12 cellular contexts compared by ENCODE assay signal in the genomic region with DNA sequence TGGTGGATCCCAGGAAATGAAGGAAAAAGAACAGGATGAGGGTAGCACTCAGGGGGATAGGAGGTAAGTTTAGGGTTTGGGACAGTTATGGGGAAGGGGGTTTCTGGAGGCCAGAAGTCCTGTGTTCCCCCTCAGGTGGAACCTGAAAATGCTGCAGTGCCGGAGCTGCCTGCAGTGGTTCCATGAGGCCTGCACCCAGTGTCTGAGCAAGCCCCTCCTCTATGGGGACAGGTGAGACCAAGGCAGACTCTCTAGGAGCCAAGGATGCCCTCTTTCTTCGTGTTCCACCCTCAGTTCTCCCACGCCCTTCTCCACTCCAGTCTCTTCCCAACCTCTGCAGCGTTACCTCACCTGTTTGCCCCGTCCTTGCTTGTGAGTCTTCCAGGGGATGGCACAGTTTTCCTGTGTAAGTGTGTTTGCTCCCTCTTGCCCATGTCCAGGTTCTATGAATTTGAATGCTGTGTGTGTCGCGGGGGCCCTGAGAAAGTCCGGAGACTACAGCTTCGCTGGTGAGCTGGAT. TPM values are rescaled to one million over a fixed set of nuclear protein-coding genes. Genes with fewer than 3 reads are reported as not detected.
DNase-seq lines count a peak whose midpoint lies in the region; ATAC-seq and TF ChIP-seq lines count a peak whose summit lies in the region.
"Had no signal": no experiment of that assay in that cellular context is flagged by ENCODE, and none has a peak within 500 bp of the region (broad histone marks: within the 10 kb centered on the region; RNA-seq: fewer than 3 reads in every experiment).

No MANE protein-coding gene starts in this region.

- no peaks in the 10 kb centered on the region for H3K9me3 Mint-ChIP-seq in activated CD8-positive, alpha-beta memory T cell treated with anti-CD3 and anti-CD28 coated beads, Interleukin-2, amount 10 ng/mL, durations not matched to agents 7 days and 5 days (ENCODE audit: low read depth)
- H3K9me3 Mint-ChIP-seq in WTC11 (no peaks in the 10 kb centered on the region), endodermal cell (no peaks in the 10 kb centered on the region), progenitor cell of endocrine pancreas (ENCODE audit: low read depth) (no peaks in the 10 kb centered on the region)

- no peaks in the 10 kb centered on the region for H3K27me3 ChIP-seq in endodermal cell (ENCODE audit: control insufficient read depth, insufficient read depth, low read length, poor library complexity, severe bottlenecking)

- H3K9ac ChIP-seq in endodermal cell (ENCODE audit: extremely low read depth, low read length, poor library complexity, severe bottlenecking): no peak overlapping the region

- no peak overlapping the region for H3K4me3 ChIP-seq in endodermal cell (ENCODE audit: low read length)
- H3K4me3 ChIP-seq: skin epidermis had no signal

- H3K4me3 Mint-ChIP-seq in activated CD8-positive, alpha-beta memory T cell treated with anti-CD3 and anti-CD28 coated beads, Interleukin-2, amount 10 ng/mL, durations not matched to agents 7 days and 5 days: no peak overlapping the region
- H3K4me3 Mint-ChIP-seq in WTC11: no peak overlapping the region
- no peak overlapping the region for H3K4me3 Mint-ChIP-seq in endodermal cell
- H3K4me3 Mint-ChIP-seq in progenitor cell of endocrine pancreas (ENCODE audit: low read depth): peak overlapping the region; percentile 12

- TF ChIP-seq CTCF in WTC11 (IDR thresholded peaks at IDR 0.05): no peak
- TF ChIP-seq CTCF in endodermal cell (conservative IDR thresholded peaks at IDR 0.05): no peak
- TF ChIP-seq CTCF in progenitor cell of endocrine pancreas (IDR thresholded peaks at IDR 0.05; ENCODE audit: unreplicated experiment): no peak

- CTCF ChIA-PET in activated CD8-positive, alpha-beta memory T cell treated with anti-CD3 and anti-CD28 coated beads, Interleukin-2, amount 10 ng/mL, durations not matched to agents 7 days and 5 days (lab: Charles Lee): no interaction called here
- CTCF ChIA-PET in WTC11 (lab: Charles Lee): no interaction called here

- peak overlapping the region; percentile 38 for H3K27ac Mint-ChIP-seq in activated CD8-positive, alpha-beta memory T cell treated with anti-CD3 and anti-CD28 coated beads, Interleukin-2, amount 10 ng/mL, durations not matched to agents 7 days and 5 days
- H3K27ac Mint-ChIP-seq in WTC11 (peak overlapping the region; percentile 78; the same call in 1 of the 2 replicates), endodermal cell (peak overlapping the region; percentile 77), progenitor cell of endocrine pancreas (no peak overlapping the region)

- ATAC-seq in activated CD8-positive, alpha-beta memory T cell treated with anti-CD3 and anti-CD28 coated beads, Interleukin-2, amount 10 ng/mL, durations not matched to agents 7 days and 5 days: no peak
- ATAC-seq in WTC11 (no peak), HG03520 (IDR thresholded peaks at IDR 0.05; ENCODE audit: unreplicated experiment) (no peak), GM18907 (IDR thresholded peaks at IDR 0.05; ENCODE audit: unreplicated experiment) (no peak)
- ATAC-seq: SK-N-SH treated with all-trans-retinoic acid at 6 μM for 48 hours had no signal

- 94 to 96% methylated on average over 6 to 9 of the region's 9 CpGs for WGBS in endodermal cell (ENCODE audit: insufficient coverage in 1 of 2, insufficient read length in 1 of 2), 2 experiments

- H3K4me1 Mint-ChIP-seq in activated CD8-positive, alpha-beta memory T cell treated with anti-CD3 and anti-CD28 coated beads, Interleukin-2, amount 10 ng/mL, durations not matched to agents 7 days and 5 days: peaks cover 61% of the 10 kb centered on the region
- peaks cover 49% of the 10 kb centered on the region for H3K4me1 Mint-ChIP-seq in WTC11
- H3K4me1 Mint-ChIP-seq in endodermal cell: peaks cover 34% of the 10 kb centered on the region
- H3K4me1 Mint-ChIP-seq in progenitor cell of endocrine pancreas (ENCODE audit: low read depth): peaks cover 37% of the 10 kb centered on the region

- H3K36me3 ChIP-seq in endodermal cell (ENCODE audit: control insufficient read depth, insufficient read depth, low read length): peaks cover 43% of the 10 kb centered on the region

- POLR2A ChIA-PET in WTC11 (lab: Charles Lee): no interaction called here

- H3K36me3 Mint-ChIP-seq in activated CD8-positive, alpha-beta memory T cell treated with anti-CD3 and anti-CD28 coated beads, Interleukin-2, amount 10 ng/mL, durations not matched to agents 7 days and 5 days: peaks cover 28% of the 10 kb centered on the region
- peaks cover 34% of the 10 kb centered on the region for H3K36me3 Mint-ChIP-seq in WTC11
- peaks cover 40% of the 10 kb centered on the region for H3K36me3 Mint-ChIP-seq in endodermal cell (ENCODE audit: low read depth)
- peaks cover 8% of the 10 kb centered on the region for H3K36me3 Mint-ChIP-seq in progenitor cell of endocrine pancreas (ENCODE audit: insufficient read depth)

- H3K27ac ChIP-seq in endodermal cell (ENCODE audit: low read depth, low read length): no peak overlapping the region
- H3K27ac ChIP-seq: WERI-Rb-1 had no signal

- no peaks in the 10 kb centered on the region for H3K27me3 Mint-ChIP-seq in activated CD8-positive, alpha-beta memory T cell treated with anti-CD3 and anti-CD28 coated beads, Interleukin-2, amount 10 ng/mL, durations not matched to agents 7 days and 5 days
- H3K27me3 Mint-ChIP-seq in WTC11 (ENCODE audit: low read depth) (no peaks in the 10 kb centered on the region), endodermal cell (ENCODE audit: insufficient read depth) (no peaks in the 10 kb centered on the region), progenitor cell of endocrine pancreas (no peaks in the 10 kb centered on the region)

- no peak for DNase-seq in activated CD8-positive, alpha-beta memory T cell treated with anti-CD3 and anti-CD28 coated beads, Interleukin-2, amount 10 ng/mL, durations not matched to agents 7 days and 5 days
- DNase-seq in activated CD8-positive, alpha-beta memory T cell treated with anti-CD3 and anti-CD28 coated beads, Interleukin-2, amount 50 U/mL, for 4 hours: no peak
- no peak for DNase-seq in WTC11 (ENCODE audit: low spot score)
- DNase-seq in endodermal cell: no peak
- DNase-seq in progenitor cell of endocrine pancreas (ENCODE audit: low spot score, unreplicated experiment): no peak
- DNase-seq in hippocampal formation (lab: John Stamatoyannopoulos, UW): no peak
- DNase-seq: NCI-H1048, WERI-Rb-1 had no signal

- H3K4me1 ChIP-seq in endodermal cell (ENCODE audit: control insufficient read depth, insufficient read depth, low read length): no peaks in the 10 kb centered on the region

- H3K9me3 ChIP-seq in endodermal cell (ENCODE audit: control insufficient read depth, low read length): no peaks in the 10 kb centered on the region

TF ChIP-seq in WTC11, 78 proteins besides CTCF, POLR2A, EP300 and RAD21 (continues in another document):
- TF ChIP-seq, protein P1, sequence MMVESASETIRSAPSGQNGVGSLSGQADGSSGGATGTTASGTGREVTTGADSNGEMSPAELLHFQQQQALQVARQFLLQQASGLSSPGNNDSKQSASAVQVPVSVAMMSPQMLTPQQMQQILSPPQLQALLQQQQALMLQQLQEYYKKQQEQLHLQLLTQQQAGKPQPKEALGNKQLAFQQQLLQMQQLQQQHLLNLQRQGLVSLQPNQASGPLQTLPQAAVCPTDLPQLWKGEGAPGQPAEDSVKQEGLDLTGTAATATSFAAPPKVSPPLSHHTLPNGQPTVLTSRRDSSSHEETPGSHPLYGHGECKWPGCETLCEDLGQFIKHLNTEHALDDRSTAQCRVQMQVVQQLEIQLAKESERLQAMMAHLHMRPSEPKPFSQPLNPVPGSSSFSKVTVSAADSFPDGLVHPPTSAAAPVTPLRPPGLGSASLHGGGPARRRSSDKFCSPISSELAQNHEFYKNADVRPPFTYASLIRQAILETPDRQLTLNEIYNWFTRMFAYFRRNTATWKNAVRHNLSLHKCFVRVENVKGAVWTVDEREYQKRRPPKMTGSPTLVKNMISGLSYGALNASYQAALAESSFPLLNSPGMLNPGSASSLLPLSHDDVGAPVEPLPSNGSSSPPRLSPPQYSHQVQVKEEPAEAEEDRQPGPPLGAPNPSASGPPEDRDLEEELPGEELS (CRISPR knock-in tag; IDR thresholded peaks at IDR 0.05): 0 out of 2 replicates have a peak, but pooled peaks have one; percentile 14
- no peak for TF ChIP-seq GRHL2 (CRISPR knock-in tag; IDR thresholded peaks at IDR 0.05; ENCODE audit: insufficient replicate concordance, severe bottlenecking)

RNA-seq across cellular contexts. Expression of gene PHF1, which starts 2.8 kb away (rescaled TPM):
- total RNA-seq in activated CD8-positive, alpha-beta memory T cell treated with anti-CD3 and anti-CD28 coated beads, Interleukin-2, amount 10 ng/mL, durations not matched to agents 7 days and 5 days: 10 to 100 TPM; 26.1 to 36.0 TPM
- total RNA-seq in WTC11 (2021): 60.0 to 63.6 TPM (median 60.2 TPM) in 3 replicates
- 10 to 100 TPM; 71.4 to 75.7 TPM for total RNA-seq in endodermal cell
- 71.2 TPM for polyA plus RNA-seq in endodermal cell (2013, experiment 1 of 2)
- polyA plus RNA-seq in endodermal cell (2013, experiment 2 of 2): 61.2 TPM
- total RNA-seq in progenitor cell of endocrine pancreas: 58.1 and 58.4 TPM in 2 replicates

RNA-seq across cellular contexts. Expression of gene CUTA, which starts 4.2 kb away (rescaled TPM):
- total RNA-seq in activated CD8-positive, alpha-beta memory T cell treated with anti-CD3 and anti-CD28 coated beads, Interleukin-2, amount 10 ng/mL, durations not matched to agents 7 days and 5 days: 100 to 1,000 TPM; 196 to 197 TPM
- total RNA-seq in WTC11 (2021) (229 to 247 TPM (median 243 TPM) in 3 replicates), endodermal cell (100 to 1,000 TPM; 198 to 219 TPM), progenitor cell of endocrine pancreas (252 and 264 TPM in 2 replicates)
- polyA plus RNA-seq in endodermal cell (2013, experiment 1 of 2): 232 TPM
- polyA plus RNA-seq in endodermal cell (2013, experiment 2 of 2): 195 TPM

RNA-seq across cellular contexts. Expression of gene SYNGAP1, which starts 6.2 kb away (rescaled TPM):
- 10 to 100 TPM; 24.1 to 39.8 TPM for total RNA-seq in activated CD8-positive, alpha-beta memory T cell treated with anti-CD3 and anti-CD28 coated beads, Interleukin-2, amount 10 ng/mL, durations not matched to agents 7 days and 5 days
- total RNA-seq in WTC11 (2021) (139 to 172 TPM (median 160 TPM) in 3 replicates), endodermal cell (10 to 100 TPM; 90.2 to 94.2 TPM), progenitor cell of endocrine pancreas (59.9 and 60.3 TPM in 2 replicates)
- 63.4 TPM for polyA plus RNA-seq in endodermal cell (2013, experiment 1 of 2)
- polyA plus RNA-seq in endodermal cell (2013, experiment 2 of 2): 54.7 TPM

RNA-seq across cellular contexts. Expression of gene KIFC1, which starts 22.0 kb away (rescaled TPM):
- total RNA-seq in activated CD8-positive, alpha-beta memory T cell treated with anti-CD3 and anti-CD28 coated beads, Interleukin-2, amount 10 ng/mL, durations not matched to agents 7 days and 5 days: 100 to 1,000 TPM; 133 to 187 TPM
- total RNA-seq in WTC11 (2021) (79.5 to 97.3 TPM (median 83.7 TPM) in 3 replicates), endodermal cell (10 to 100 TPM; 56.6 to 94.3 TPM), progenitor cell of endocrine pancreas (45.5 and 46.6 TPM in 2 replicates)
- 99.2 TPM for polyA plus RNA-seq in endodermal cell (2013, experiment 1 of 2)
- 95.4 TPM for polyA plus RNA-seq in endodermal cell (2013, experiment 2 of 2)

RNA-seq across cellular contexts. Expression of gene ZBTB9, which starts 40.7 kb away (rescaled TPM):
- total RNA-seq in activated CD8-positive, alpha-beta memory T cell treated with anti-CD3 and anti-CD28 coated beads, Interleukin-2, amount 10 ng/mL, durations not matched to agents 7 days and 5 days: 1 to 10 TPM; 7.4 to 9.0 TPM
- 19.4 to 21.2 TPM (median 20.8 TPM) in 3 replicates for total RNA-seq in WTC11 (2021)
- 10 to 100 TPM; 18.0 to 20.6 TPM for total RNA-seq in endodermal cell
- polyA plus RNA-seq in endodermal cell (2013, experiment 1 of 2): 14.1 TPM
- 12.5 TPM for polyA plus RNA-seq in endodermal cell (2013, experiment 2 of 2)
- total RNA-seq in progenitor cell of endocrine pancreas: 15.4 and 15.7 TPM in 2 replicates
